32 cellular contexts compared by ENCODE assay signal in genomic region chr4:15737255-15737654, GRCh38. TPM values are rescaled to one million over a fixed set of nuclear protein-coding genes. Genes with fewer than 3 reads are reported as not detected.
DNase-seq lines count a peak whose midpoint lies in the region; ATAC-seq and TF ChIP-seq lines count a peak whose summit lies in the region.
"Had no signal": no experiment of that assay in that cellular context is flagged by ENCODE, and none has a peak within 500 bp of the region (broad histone marks: within the 10 kb centered on the region; RNA-seq: fewer than 3 reads in every experiment).

No MANE protein-coding gene starts in this region.

- no peaks in the 10 kb centered on the region for H3K27me3 Mint-ChIP-seq in activated CD8-positive, alpha-beta T cell treated with anti-CD3 and anti-CD28 coated beads for 36 hours
- H3K27me3 Mint-ChIP-seq in activated CD8-positive, alpha-beta T cell treated with anti-CD3 and anti-CD28 coated beads, Interleukin-2, amount 10 ng/mL, durations not matched to agents 7 days and 5 days (ENCODE audit: low read depth): no peaks in the 10 kb centered on the region

- H3K4me1 ChIP-seq in neutrophil (ENCODE audit: control insufficient read depth in 1 of 2, insufficient read depth in 1 of 2, low read depth in 1 of 2, low read length in 1 of 2): peaks cover 0 to under 1% of the 10 kb centered on the region in 2 experiments
- H3K4me1 ChIP-seq: heart right ventricle, SJSA1, stomach, tibial artery had no signal

- H3F3A ChIP-seq in SU-DHL-6 (ENCODE audit: insufficient read depth): no peaks in the 10 kb centered on the region

- TF ChIP-seq CTCF in activated CD8-positive, alpha-beta T cell treated with anti-CD3 and anti-CD28 coated beads for 36 hours (IDR thresholded peaks at IDR 0.05): no peak
- TF ChIP-seq CTCF in GM13977 (IDR thresholded peaks at IDR 0.05; ENCODE audit: extremely low read depth, insufficient read depth, missing control alignments) (peak; percentile 33), SU-DHL-6 (IDR thresholded peaks at IDR 0.05; ENCODE audit: insufficient read depth, low read length, poor library complexity, severe bottlenecking) (peak; percentile 20), neutrophil (IDR thresholded peaks at IDR 0.05) (no peak)

- H3K4me3 ChIP-seq in SU-DHL-6 (ENCODE audit: insufficient read depth, low read length, poor library complexity, severe bottlenecking) (no peak overlapping the region), neutrophil (ENCODE audit: low read depth in 1 of 2, low read length in 1 of 2) (no peak overlapping the region)
- H3K4me3 ChIP-seq: heart right ventricle, lung, ovary, SJSA1, stomach, tibial artery had no signal

- no peak overlapping the region for H2AFZ ChIP-seq in SU-DHL-6 (ENCODE audit: low read depth, low read length, severe bottlenecking)

- POLR2A ChIA-PET in activated CD8-positive, alpha-beta T cell treated with anti-CD3 and anti-CD28 coated beads for 36 hours (lab: Charles Lee): interaction anchor here (1.0 to 2.2 kb wide), 2 partner anchors 11 to 17 kb away, joined by 3 to 11 read pairs; no protein-coding TSS in a partner anchor
- POLR2A ChIA-PET in activated CD8-positive, alpha-beta T cell treated with anti-CD3 and anti-CD28 coated beads, Interleukin-2, amount 10 ng/mL, durations not matched to agents 7 days and 5 days (lab: Charles Lee): interaction anchor here (0.7 kb wide), 1 partner anchor 29 kb away, joined by 3 read pairs; no protein-coding TSS in a partner anchor

- no peak overlapping the region for H3K27ac Mint-ChIP-seq in activated CD8-positive, alpha-beta T cell treated with anti-CD3 and anti-CD28 coated beads for 36 hours
- no peak overlapping the region for H3K27ac Mint-ChIP-seq in activated CD8-positive, alpha-beta T cell treated with anti-CD3 and anti-CD28 coated beads, Interleukin-2, amount 10 ng/mL, durations not matched to agents 7 days and 5 days
- H3K27ac Mint-ChIP-seq: nephron progenitor cell had no signal

- no peak overlapping the region for H3K4me2 ChIP-seq in SU-DHL-6 (ENCODE audit: low read depth, low read length, poor library complexity, severe bottlenecking)

- CTCF ChIA-PET in activated CD8-positive, alpha-beta T cell treated with anti-CD3 and anti-CD28 coated beads for 36 hours (lab: Charles Lee): interaction anchor here (1.1 to 5.4 kb wide), 9 partner anchors 8 to 145 kb away, joined by 3 to 36 read pairs (median 10); no protein-coding TSS in a partner anchor
- CTCF ChIA-PET in activated CD8-positive, alpha-beta T cell treated with anti-CD3 and anti-CD28 coated beads, Interleukin-2, amount 10 ng/mL, durations not matched to agents 7 days and 5 days (lab: Charles Lee): interaction anchor here (0.9 to 1.5 kb wide), 6 partner anchors 17 to 265 kb away, joined by 3 to 8 read pairs (median 4); no protein-coding TSS in a partner anchor

- no peaks in the 10 kb centered on the region for H3K27me3 ChIP-seq in SU-DHL-6 (ENCODE audit: low read length)
- no peaks in the 10 kb centered on the region for H3K27me3 ChIP-seq in neutrophil
- H3K27me3 ChIP-seq: heart right ventricle, ovary, SJSA1, stomach, tibial artery had no signal

- peaks cover 39% of the 10 kb centered on the region for H3K4me1 Mint-ChIP-seq in activated CD8-positive, alpha-beta T cell treated with anti-CD3 and anti-CD28 coated beads for 36 hours (ENCODE audit: low read depth)
- peaks cover 37% of the 10 kb centered on the region for H3K4me1 Mint-ChIP-seq in activated CD8-positive, alpha-beta T cell treated with anti-CD3 and anti-CD28 coated beads, Interleukin-2, amount 10 ng/mL, durations not matched to agents 7 days and 5 days (ENCODE audit: low read depth)
- H3K4me1 Mint-ChIP-seq: nephron progenitor cell had no signal

- H3K79me2 ChIP-seq in SU-DHL-6 (ENCODE audit: insufficient read depth, low read length): no peaks in the 10 kb centered on the region

- intact Hi-C loops in activated CD8-positive, alpha-beta T cell treated with anti-CD3 and anti-CD28 coated beads for 36 hours (cut with micrococcal nuclease): loop anchor here (5.0 to 10.0 kb wide), 2 partner anchors 40 to 138 kb away; partner anchors contain the start of gene CD38

- H3K9me3 Mint-ChIP-seq in activated CD8-positive, alpha-beta T cell treated with anti-CD3 and anti-CD28 coated beads for 36 hours: peaks cover 16% of the 10 kb centered on the region
- H3K9me3 Mint-ChIP-seq in activated CD8-positive, alpha-beta T cell treated with anti-CD3 and anti-CD28 coated beads, Interleukin-2, amount 10 ng/mL, durations not matched to agents 7 days and 5 days (ENCODE audit: insufficient read depth): peaks cover 11% of the 10 kb centered on the region

- peaks cover 8% of the 10 kb centered on the region for H3K36me3 Mint-ChIP-seq in activated CD8-positive, alpha-beta T cell treated with anti-CD3 and anti-CD28 coated beads for 36 hours (ENCODE audit: low read depth)
- peaks cover 11% of the 10 kb centered on the region for H3K36me3 Mint-ChIP-seq in activated CD8-positive, alpha-beta T cell treated with anti-CD3 and anti-CD28 coated beads, Interleukin-2, amount 10 ng/mL, durations not matched to agents 7 days and 5 days (ENCODE audit: low read depth)

- H3K9me2 ChIP-seq in SU-DHL-6 (replicated peaks; ENCODE audit: insufficient read depth, low read length): no peaks in the 10 kb centered on the region

- H3K9ac ChIP-seq in SU-DHL-6 (ENCODE audit: low read length): no peak overlapping the region

- DNase-seq in activated CD8-positive, alpha-beta T cell treated with anti-CD3 and anti-CD28 coated beads for 36 hours: peak; percentile 16
- no peak for DNase-seq in activated CD8-positive, alpha-beta T cell treated with anti-CD3 and anti-CD28 coated beads, Interleukin-2, amount 10 ng/mL, durations not matched to agents 7 days and 5 days
- no peak for DNase-seq in GM13977 (ENCODE audit: low spot score)
- no peak for DNase-seq in T-helper 2 cell
- no peak for DNase-seq in hippocampal formation (lab: John Stamatoyannopoulos, UW)
- DNase-seq: activated CD4-positive, CD25-positive, alpha-beta regulatory T cell treated with anti-CD3 and anti-CD28 coated beads, Interleukin-2, amount 50 U/mL, for 72 hours; activated effector memory CD4-positive, alpha-beta T cell treated with anti-CD3 and anti-CD28 coated beads, Interleukin-2, amount 50 U/mL, for 16 hours; activated T-cell treated with anti-CD3 and anti-CD28 coated beads, Interleukin-2, amount 50 U/mL, for 1 hour; AML-193; CD8-positive, alpha-beta memory T cell; DMS153; effector memory CD4-positive, alpha-beta T cell; heart right ventricle; NCI-H1105 treated with DMSO at 0.1 percent for 48 hours; NCI-H1930; NCI-H748 treated with DMSO at 0.1 percent for 48 hours; nephron progenitor cell; ovary; retina; RPMI8226; small intestine; stimulated activated CD8-positive, alpha-beta memory T cell treated with anti-CD3 and anti-CD28 coated beads, Interleukin-4, amount 100 ng/mL, for 48 hours; stomach; T-helper 1 cell; tibial artery had no signal

- H3K27ac ChIP-seq in SU-DHL-6 (ENCODE audit: low read depth, low read length) (no peak overlapping the region), neutrophil (peak overlapping the region; percentile 10)
- H3K27ac ChIP-seq: heart right ventricle, ovary, SJSA1, stomach, tibial artery had no signal

- H3K9me3 ChIP-seq in SU-DHL-6 (ENCODE audit: insufficient read depth, low read length) (peaks cover 8% of the 10 kb centered on the region; the same call in 1 of the 2 replicates), neutrophil (no peaks in the 10 kb centered on the region)
- H3K9me3 ChIP-seq: ovary, SJSA1 had no signal

- H3K4me3 Mint-ChIP-seq in activated CD8-positive, alpha-beta T cell treated with anti-CD3 and anti-CD28 coated beads for 36 hours: no peak overlapping the region
- no peak overlapping the region for H3K4me3 Mint-ChIP-seq in activated CD8-positive, alpha-beta T cell treated with anti-CD3 and anti-CD28 coated beads, Interleukin-2, amount 10 ng/mL, durations not matched to agents 7 days and 5 days
- H3K4me3 Mint-ChIP-seq: CD8-positive, alpha-beta memory T cell; nephron progenitor cell had no signal

- 0 out of 2 replicates have a peak, but pooled peaks cover 3% of the 10 kb centered on the region for H3K36me3 ChIP-seq in SU-DHL-6 (ENCODE audit: low read length)
- peaks cover 100% of the 10 kb centered on the region for H3K36me3 ChIP-seq in neutrophil
- H3K36me3 ChIP-seq: heart right ventricle, ovary, SJSA1, stomach, tibial artery had no signal

- in situ Hi-C loops in GM13977 (cut with MboI; ENCODE audit: low pct_unique_long_range_greater_than_20kb, low sequenced_read_pairs, unreplicated experiment): loop anchor here (25.0 kb wide), 1 partner anchor 225 kb away; the partner anchor contains the start of gene FGFBP2

- H4K20me1 ChIP-seq in SU-DHL-6 (ENCODE audit: low read depth, low read length): no peaks in the 10 kb centered on the region

- ATAC-seq in activated CD8-positive, alpha-beta T cell treated with anti-CD3 and anti-CD28 coated beads for 36 hours: no peak
- no peak for ATAC-seq in activated CD8-positive, alpha-beta T cell treated with anti-CD3 and anti-CD28 coated beads, Interleukin-2, amount 10 ng/mL, durations not matched to agents 7 days and 5 days
- no peak for ATAC-seq in HG02763 (IDR thresholded peaks at IDR 0.05; ENCODE audit: unreplicated experiment)
- ATAC-seq: heart right ventricle had no signal

RNA-seq across cellular contexts. Expression of gene BST1, which starts 34.4 kb away (rescaled TPM):
- total RNA-seq in activated CD8-positive, alpha-beta T cell treated with anti-CD3 and anti-CD28 coated beads for 36 hours: under 1 TPM; 0.20 to 0.65 TPM
- total RNA-seq in activated CD8-positive, alpha-beta T cell treated with anti-CD3 and anti-CD28 coated beads, Interleukin-2, amount 10 ng/mL, durations not matched to agents 7 days and 5 days: under 1 TPM; 0.60 to 0.71 TPM
- total RNA-seq: G401, HT-29 had no signal

RNA-seq across cellular contexts. Expression of gene CD38, which starts 40.9 kb away (rescaled TPM):
- total RNA-seq in activated CD8-positive, alpha-beta T cell treated with anti-CD3 and anti-CD28 coated beads for 36 hours: 10 to 100 TPM; 24.3 to 25.6 TPM
- total RNA-seq in activated CD8-positive, alpha-beta T cell treated with anti-CD3 and anti-CD28 coated beads, Interleukin-2, amount 10 ng/mL, durations not matched to agents 7 days and 5 days: 10 to 100 TPM; 88.8 to 93.4 TPM
- total RNA-seq: G401, HT-29 had no signal

RNA-seq across cellular contexts. Expression of gene FAM200B, which starts 55.6 kb away (rescaled TPM):
- 10 to 100 TPM in 1 of 2 experiments, 1 to 10 TPM in 1; 8.9 to 11.1 TPM for total RNA-seq in activated CD8-positive, alpha-beta T cell treated with anti-CD3 and anti-CD28 coated beads for 36 hours
- 10 to 100 TPM; 15.8 to 17.2 TPM for total RNA-seq in activated CD8-positive, alpha-beta T cell treated with anti-CD3 and anti-CD28 coated beads, Interleukin-2, amount 10 ng/mL, durations not matched to agents 7 days and 5 days

Comparison
In these comparisons a context has a peak if more than half of its experiments do, and no peak if none do; other contexts are left out.
1. CTCF ChIP-seq: peak in GM13977 (single experiment) and SU-DHL-6 (single experiment); none in activated CD8-positive, alpha-beta T cell treated with anti-CD3 and anti-CD28 coated beads for 36 hours (single experiment) and neutrophil (single experiment).